ENCODE assay signal across 11 cellular contexts in genomic region chr1:180586671-180587155, GRCh38. TPM values are rescaled to one million over a fixed set of nuclear protein-coding genes. Genes with fewer than 3 reads are reported as not detected.
A peak's percentile ranks its signal among the peaks of the same experiment; 100 is the strongest.
DNase-seq lines count a peak whose midpoint lies in the region; ATAC-seq and TF ChIP-seq lines count a peak whose summit lies in the region.
"Had no signal": no experiment of that assay in that cellular context is flagged by ENCODE, and none has a peak within 500 bp of the region (broad histone marks: within the 10 kb centered on the region; RNA-seq: fewer than 3 reads in every experiment).

No MANE protein-coding gene starts in this region.

- no peak for TF ChIP-seq CTCF in Calu3 (IDR thresholded peaks at IDR 0.05; ENCODE audit: unreplicated experiment)

- H3K9me3 Mint-ChIP-seq in Calu3 (ENCODE audit: low read depth, unreplicated experiment) = no peaks in the 10 kb centered on the region
- H3K9me3 Mint-ChIP-seq in activated CD4-positive, alpha-beta memory T cell treated with anti-CD3 and anti-CD28 coated beads for 36 hours = peaks cover 8% of the 10 kb centered on the region

- H3K4me1 Mint-ChIP-seq in Calu3 (ENCODE audit: low read depth, unreplicated experiment) = peaks cover 25% of the 10 kb centered on the region
- peaks cover 19% of the 10 kb centered on the region for H3K4me1 Mint-ChIP-seq in activated CD4-positive, alpha-beta memory T cell treated with anti-CD3 and anti-CD28 coated beads for 36 hours (ENCODE audit: low read depth)

- H3K4me3 Mint-ChIP-seq in Calu3 (ENCODE audit: low read depth, unreplicated experiment) = no peak overlapping the region
- H3K4me3 Mint-ChIP-seq in activated CD4-positive, alpha-beta memory T cell treated with anti-CD3 and anti-CD28 coated beads for 36 hours = no peak overlapping the region

- H3K27me3 Mint-ChIP-seq in Calu3 (ENCODE audit: unreplicated experiment) = no peaks in the 10 kb centered on the region
- H3K27me3 Mint-ChIP-seq in activated CD4-positive, alpha-beta memory T cell treated with anti-CD3 and anti-CD28 coated beads for 36 hours = peaks cover 2% of the 10 kb centered on the region

- CTCF ChIA-PET in Calu3 (lab: Charles Lee) = interaction anchor here (0.6 to 1.0 kb wide), 5 partner anchors 12 to 66 kb away, joined by 3 read pairs; no protein-coding TSS in a partner anchor
- CTCF ChIA-PET in activated CD4-positive, alpha-beta memory T cell treated with anti-CD3 and anti-CD28 coated beads for 36 hours (lab: Charles Lee) = no interaction called here

- H3K36me3 Mint-ChIP-seq in Calu3 (ENCODE audit: insufficient read depth, unreplicated experiment) = no peaks in the 10 kb centered on the region
- H3K36me3 Mint-ChIP-seq in activated CD4-positive, alpha-beta memory T cell treated with anti-CD3 and anti-CD28 coated beads for 36 hours = no peaks in the 10 kb centered on the region

- BruUV-seq in Calu3 (replicated peaks; lab: Mats Ljungman, UMichigan) = no TSS peak

- POLR2A ChIA-PET in activated CD4-positive, alpha-beta memory T cell treated with anti-CD3 and anti-CD28 coated beads for 36 hours (lab: Charles Lee) = interaction anchor here (2.3 kb wide), 1 partner anchor 15 kb away, joined by 5 read pairs; no protein-coding TSS in a partner anchor

- ATAC-seq in left colon = peak; percentile 84
- no peak for ATAC-seq in HG03571 (IDR thresholded peaks at IDR 0.05; ENCODE audit: unreplicated experiment)
- no peak for ATAC-seq in HG02852 (IDR thresholded peaks at IDR 0.05; ENCODE audit: unreplicated experiment)
- ATAC-seq in HG03521 (IDR thresholded peaks at IDR 0.05; ENCODE audit: unreplicated experiment) = no peak

- H3K27ac Mint-ChIP-seq in Calu3 (ENCODE audit: unreplicated experiment) = no peak overlapping the region
- peak overlapping the region; percentile 9 for H3K27ac Mint-ChIP-seq in activated CD4-positive, alpha-beta memory T cell treated with anti-CD3 and anti-CD28 coated beads for 36 hours

- intact Hi-C loops in Calu3 (cut with micrococcal nuclease; ENCODE audit: unreplicated experiment) (no loop called here), left colon (cut with DNase I, micrococcal nuclease) (no loop called here)
- intact Hi-C loops in activated CD4-positive, alpha-beta memory T cell treated with anti-CD3 and anti-CD28 coated beads for 36 hours (cut with micrococcal nuclease) = no loop called here

- DNase-seq in Calu3 (peak; percentile 61), NCI-H1092 (lab: John Stamatoyannopoulos, UW) (peak; percentile 97), left colon (peak; percentile 24 to 63)
- DNase-seq in activated CD4-positive, alpha-beta memory T cell treated with anti-CD3 and anti-CD28 coated beads for 36 hours = peak; percentile 39
- no peak for DNase-seq in effector CD4-positive, alpha-beta T cell
- DNase-seq: activated CD8-positive, alpha-beta memory T cell treated with anti-CD3 and anti-CD28 coated beads, Interleukin-2, amount 50 U/mL, for 48 hours; stimulated activated naive CD4-positive, alpha-beta T cell treated with Interleukin-2 at 50 U/mL for 16 hours had no signal

RNA-seq across cellular contexts. Expression of gene OVAAL, which starts 27.9 kb away (rescaled TPM):
- total RNA-seq in Calu3 (2022) (not detected in 2 replicates), left colon (not detected)
- total RNA-seq in activated CD4-positive, alpha-beta memory T cell treated with anti-CD3 and anti-CD28 coated beads for 36 hours = not detected
- total RNA-seq: lung microvascular endothelial cell had no signal

RNA-seq across cellular contexts. Expression of gene XPR1, which starts 45.1 kb away (rescaled TPM):
- total RNA-seq in Calu3 (2022) (33.7 and 44.5 TPM in 2 replicates), left colon (10 to 100 TPM; 32.6 to 60.2 TPM)
- total RNA-seq in activated CD4-positive, alpha-beta memory T cell treated with anti-CD3 and anti-CD28 coated beads for 36 hours = 10 to 100 TPM; 17.9 to 18.4 TPM
